Comparison of ENCODE assay signal across 8 cellular contexts in genomic region chr10:129467346-129468119, GRCh38. TPM values are rescaled to one million over a fixed set of nuclear protein-coding genes. Genes with fewer than 3 reads are reported as not detected.
DNase-seq lines count a peak whose midpoint lies in the region; ATAC-seq and TF ChIP-seq lines count a peak whose summit lies in the region.

No MANE protein-coding gene starts in this region.

- H3K9me2 ChIP-seq in GM23248 (ENCODE audit: insufficient read depth), result no peaks in the 10 kb centered on the region

- WGBS in GM23248 (ENCODE audit: low coverage in 1 of 2, low lambda C conversion rate in 2 of 2, missing lambda C conversion rate in 2 of 2), 2 experiments, result 23 to 24% methylated on average over 23 to 25 of the region's 26 CpGs
- WGBS in endodermal cell (ENCODE audit: insufficient coverage in 1 of 2, insufficient read length in 1 of 2), 2 experiments, result 52 to 54% methylated on average over 20 to 26 of the region's 26 CpGs

- H3K36me3 ChIP-seq in DND-41 (ENCODE audit: insufficient read depth, low read length) (peaks cover 20% of the 10 kb centered on the region), GM23248 (ENCODE audit: low read depth) (no peaks in the 10 kb centered on the region), endodermal cell (ENCODE audit: control insufficient read depth, insufficient read depth, low read length) (peaks cover 4% of the 10 kb centered on the region)

- peaks cover 10% of the 10 kb centered on the region for H3K27me3 Mint-ChIP-seq in endodermal cell (ENCODE audit: insufficient read depth)
- no peaks in the 10 kb centered on the region for H3K27me3 Mint-ChIP-seq in naive B cell

- ATAC-seq in DND-41 (ENCODE audit: insufficient read depth, low read depth), result peak; percentile 42; the same call in 2 of the 3 replicates
- ATAC-seq in naive B cell (ENCODE audit: low read depth in 2 of 2), result no peak

- H3K27ac Mint-ChIP-seq in endodermal cell, result peak overlapping the region; percentile 44
- peak overlapping the region; percentile 59 to 95 (median 78) for H3K27ac Mint-ChIP-seq in naive B cell

- in situ Hi-C loops in GM23248 (cut with MboI), result no loop called here

- no peaks in the 10 kb centered on the region for H3K9me3 ChIP-seq in DND-41 (ENCODE audit: insufficient read depth, low read length, severe bottlenecking)
- H3K9me3 ChIP-seq in GM23248 (ENCODE audit: low read depth), result no peaks in the 10 kb centered on the region
- no peaks in the 10 kb centered on the region for H3K9me3 ChIP-seq in endodermal cell (ENCODE audit: control insufficient read depth, low read length)

- peak overlapping the region; percentile 51 to 63 for H3K4me3 ChIP-seq in DND-41 (ENCODE audit: low read depth in 1 of 2, low read length in 2 of 2)
- peak overlapping the region; percentile 82 for H3K4me3 ChIP-seq in GM23248
- H3K4me3 ChIP-seq in endodermal cell (ENCODE audit: low read length), result peak overlapping the region; percentile 83

- H2AFZ ChIP-seq in DND-41 (ENCODE audit: low read depth, low read length), result peak overlapping the region; percentile 66
- peak overlapping the region; percentile 89 for H2AFZ ChIP-seq in GM23248

- peak overlapping the region; percentile 63 for H3K4me3 Mint-ChIP-seq in endodermal cell
- peak overlapping the region; percentile 78 to 95 (median 89) for H3K4me3 Mint-ChIP-seq in naive B cell

- H3K27me3 ChIP-seq in DND-41 (ENCODE audit: insufficient read depth, low read length, poor library complexity), result no peaks in the 10 kb centered on the region
- H3K27me3 ChIP-seq in GM23248 (replicated peaks; ENCODE audit: insufficient read depth), result no peaks in the 10 kb centered on the region
- no peaks in the 10 kb centered on the region for H3K27me3 ChIP-seq in endodermal cell (ENCODE audit: control insufficient read depth, insufficient read depth, low read length, poor library complexity, severe bottlenecking)

- H3K9me3 Mint-ChIP-seq in endodermal cell, result no peaks in the 10 kb centered on the region
- H3K9me3 Mint-ChIP-seq in naive B cell, result no peaks in the 10 kb centered on the region

- H3K36me3 Mint-ChIP-seq in endodermal cell (ENCODE audit: low read depth), result peaks cover 22% of the 10 kb centered on the region
- H3K36me3 Mint-ChIP-seq in naive B cell, result no peaks in the 10 kb centered on the region

- H3K79me2 ChIP-seq in DND-41 (ENCODE audit: insufficient read depth, low read length) (peaks cover 50% of the 10 kb centered on the region), GM23248 (ENCODE audit: insufficient read depth) (peaks cover 5% of the 10 kb centered on the region; the same call in 1 of the 2 replicates)

- H3K4me2 ChIP-seq in DND-41 (ENCODE audit: insufficient read depth, low read length) (peak overlapping the region; percentile 89), GM23248 (ENCODE audit: unreplicated experiment) (peak overlapping the region; percentile 84)

- H3F3A ChIP-seq in GM23248 (ENCODE audit: insufficient read depth), result no peaks in the 10 kb centered on the region

- H4K20me1 ChIP-seq in DND-41 (ENCODE audit: insufficient read depth, low read length) (no peaks in the 10 kb centered on the region), GM23248 (ENCODE audit: insufficient read depth) (no peaks in the 10 kb centered on the region)

- H3K27ac ChIP-seq in DND-41 (ENCODE audit: low read length) (peak overlapping the region; percentile 74), GM23248 (no peak overlapping the region), endodermal cell (ENCODE audit: low read depth, low read length) (no peak overlapping the region)

- TF ChIP-seq CTCF in DND-41 (IDR thresholded peaks at IDR 0.05; ENCODE audit: borderline replicate concordance, extremely low read depth, low read length, poor library complexity, severe bottlenecking) (no peak), endodermal cell (conservative IDR thresholded peaks at IDR 0.05) (no peak)

- peaks cover 25% of the 10 kb centered on the region for H3K4me1 ChIP-seq in DND-41 (ENCODE audit: insufficient read depth, low read length)
- H3K4me1 ChIP-seq in GM23248 (ENCODE audit: insufficient read depth), result 0 out of 2 replicates have a peak, but pooled peaks cover 5% of the 10 kb centered on the region
- H3K4me1 ChIP-seq in endodermal cell (ENCODE audit: control insufficient read depth, insufficient read depth, low read length), result no peaks in the 10 kb centered on the region

- DNase-seq in DND-41, result no peak
- peak; percentile 52 for DNase-seq in GM23248
- peak; percentile 0 for DNase-seq in RPMI7951 (ENCODE audit: low read depth)
- no peak for DNase-seq in endodermal cell
- DNase-seq in naive B cell, result no peak
- no peak for DNase-seq in UCSD-AML1 (lab: John Stamatoyannopoulos, UW; ENCODE audit: unreplicated experiment)
- DNase-seq in NCI-H748 treated with DMSO at 0.1 percent for 48 hours (lab: John Stamatoyannopoulos, UW), result no peak
- DNase-seq in amniotic stem cell (lab: John Stamatoyannopoulos, UW), result no peak

- H3K4me1 Mint-ChIP-seq in endodermal cell (peaks cover 5% of the 10 kb centered on the region), naive B cell (peaks cover 1 to 31% (median 3%) of the 10 kb centered on the region in 3 donors)

- H3K9ac ChIP-seq in DND-41 (ENCODE audit: low read depth, low read length) (peak overlapping the region; percentile 84), GM23248 (peak overlapping the region; percentile 81), endodermal cell (ENCODE audit: extremely low read depth, low read length, poor library complexity, severe bottlenecking) (peak overlapping the region; percentile 15)

RNA-seq across cellular contexts. Expression of gene MGMT, which starts 0.5 kb away (rescaled TPM):
- 15.7 and 28.5 TPM in 2 replicates for total RNA-seq in GM23248 (2014; rRNA removed; shearing (Covaris generic))
- polyA plus RNA-seq in GM23248 (2016; fragmentation: Nextera tagmentation; extraction: Ambion mirVana) (35.1 and 38.1 TPM in 2 replicates), naive B cell (ENCODE audit: low read depth in 6 of 6) (10 to 100 TPM; 29.3 to 46.2 (median 38.2) TPM)
- 6.2 and 7.5 TPM in 2 replicates for total RNA-seq in RPMI7951 (2014; rRNA removed; shearing (Covaris generic))
- total RNA-seq in endodermal cell, result 10 to 100 TPM; 28.6 to 33.7 TPM
- 16.4 TPM for polyA plus RNA-seq in endodermal cell (2013, experiment 1 of 2)
- 15.1 TPM for polyA plus RNA-seq in endodermal cell (2013, experiment 2 of 2)

Comparison
In these comparisons a context has a peak if more than half of its experiments do, and no peak if none do; other contexts are left out.
1. DNase-seq: peak in GM23248 (single experiment) and RPMI7951 (single experiment); none in DND-41 (single experiment), endodermal cell (single experiment), naive B cell (single experiment), UCSD-AML1 (single experiment), NCI-H748 treated with DMSO at 0.1 percent for 48 hours (single experiment) and amniotic stem cell (single experiment).
2. H3K9ac ChIP-seq: peak in every context shown above with its lines; median percentile 84 in DND-41; 81 in GM23248; 15 in endodermal cell.
3. Peak in every context shown above with its lines, with median percentiles within 50 percentile points of each other: H3K4me3 ChIP-seq.